ENCODE assay signal across 9 cellular contexts in genomic region chr9:127223810-127224177, GRCh38. TPM values are rescaled to one million over a fixed set of nuclear protein-coding genes. Genes with fewer than 3 reads are reported as not detected.
DNase-seq lines count a peak whose midpoint lies in the region; ATAC-seq and TF ChIP-seq lines count a peak whose summit lies in the region.
"Had no signal": no experiment of that assay in that cellular context is flagged by ENCODE, and none has a peak within 500 bp of the region (broad histone marks: within the 10 kb centered on the region; RNA-seq: fewer than 3 reads in every experiment).

No MANE protein-coding gene starts in this region.

- H3K36me3 Mint-ChIP-seq in T-cell: no peaks in the 10 kb centered on the region

- no peak for TF ChIP-seq POLR2A in sigmoid colon (IDR thresholded peaks at IDR 0.05)

- H3K27me3 ChIP-seq in heart right ventricle (peaks cover 0 to 8% (median 0%) of the 10 kb centered on the region in 7 donors), sigmoid colon (no peaks in the 10 kb centered on the region)

- 17 to 25% methylated on average over 8 of the region's 8 CpGs for WGBS in heart right ventricle, 2 donors
- 27 to 38% methylated on average over 8 of the region's 8 CpGs for WGBS in sigmoid colon, 2 donors

- POLR2A ChIA-PET in T-cell (lab: Charles Lee): no interaction called here

- peaks cover 0 to 4% of the 10 kb centered on the region in 2 donors for H3K27me3 Mint-ChIP-seq in T-cell

- H3K4me3 ChIP-seq in heart right ventricle: peak overlapping the region in 8 of 10 donors; percentile 44 to 89 (median 66)
- peak overlapping the region; percentile 36 to 84 (median 68) for H3K4me3 ChIP-seq in sigmoid colon

- ATAC-seq in T-cell (replicated peaks in 1 of 4): no peak
- ATAC-seq in heart right ventricle: peak in 4 of 8 donors; percentile 0 to 24 (median 0)
- ATAC-seq in GM18511 (IDR thresholded peaks at IDR 0.05; ENCODE audit: unreplicated experiment): no peak

- no peak for TF ChIP-seq EP300 in sigmoid colon (IDR thresholded peaks at IDR 0.05)

- H3K4me1 Mint-ChIP-seq in T-cell: peaks cover 38 to 49% (median 42%) of the 10 kb centered on the region in 3 donors

- peak; percentile 12 for TF ChIP-seq CTCF in GM13977 (IDR thresholded peaks at IDR 0.05; ENCODE audit: extremely low read depth, insufficient read depth, missing control alignments)
- no peak for TF ChIP-seq CTCF in heart right ventricle (IDR thresholded peaks at IDR 0.05)
- TF ChIP-seq CTCF in sigmoid colon (IDR thresholded peaks at IDR 0.05): no peak

- intact Hi-C loops in heart right ventricle (cut with DNase I) (loop anchor here in 6 of 10 donors (2.0 to 10.0 kb wide), 8 partner anchors 21 to 201 kb away; partner anchors contain the start of genes SLC2A8 (in 2 of the 6) and ZNF79 (in 2 of the 6)), sigmoid colon (cut with DNase I) (loop anchor here (2.0 kb wide), 1 partner anchor 173 kb away; the partner anchor contains the start of gene SLC2A8)

- peak overlapping the region; percentile 75 to 90 (median 84) for H3K4me3 Mint-ChIP-seq in T-cell

- DNase-seq in GM13977 (ENCODE audit: low spot score) (no peak), T-cell (peak in 1 of 34 experiments; percentile 7), heart right ventricle (no peak), sigmoid colon (no peak), NCI-H510A treated with DMSO at 0.1 percent for 48 hours (lab: John Stamatoyannopoulos, UW) (no peak), midbrain (lab: John Stamatoyannopoulos, UW) (no peak), kidney tubule cell (ENCODE audit: low spot score) (no peak)
- DNase-seq: NK-92 treated with Interleukin-12 subunit alpha and Interleukin-12 subunit beta, amount 100 ng/mL, for 24 hours had no signal

- CTCF ChIA-PET in T-cell (lab: Charles Lee): interaction anchor here in 1 of 2 donors (0.6 to 1.8 kb wide), 6 partner anchors 9 to 310 kb away, joined by 3 to 9 read pairs (median 4); partner anchors contain the start of gene RPL12

- H3K36me3 ChIP-seq in heart right ventricle (peaks cover 0 to 4% (median 0%) of the 10 kb centered on the region in 9 donors), sigmoid colon (no peaks in the 10 kb centered on the region)

- H3K4me1 ChIP-seq in heart right ventricle: peaks cover 0 to 26% (median 19%) of the 10 kb centered on the region in 9 donors
- H3K4me1 ChIP-seq in sigmoid colon: peaks cover 0 to 23% (median 20%) of the 10 kb centered on the region in 4 donors

- H3K9me3 ChIP-seq in heart right ventricle: no peaks in the 10 kb centered on the region
- H3K9me3 ChIP-seq in sigmoid colon: no peaks in the 10 kb centered on the region

- peak overlapping the region in 1 of 2 donors; percentile 28 for H3K27ac Mint-ChIP-seq in T-cell

- H3K27ac ChIP-seq in heart right ventricle: peak overlapping the region in 7 of 10 donors; percentile 72 to 87 (median 80)
- H3K27ac ChIP-seq in sigmoid colon: peak overlapping the region; percentile 80 to 85 (median 82)

- no peaks in the 10 kb centered on the region for H3K9me3 Mint-ChIP-seq in T-cell

- in situ Hi-C loops in GM13977 (cut with MboI; ENCODE audit: low pct_unique_long_range_greater_than_20kb, low sequenced_read_pairs, unreplicated experiment): no loop called here

RNA-seq across cellular contexts. Expression of gene GARNL3, which starts 40.8 kb away (rescaled TPM):
- total RNA-seq in T-cell (1 to 10 TPM; 3.3 to 5.7 (median 3.6) TPM), heart right ventricle (10 to 100 TPM in 9 of 10 donors, 1 to 10 TPM in 1; 9.9 to 53.1 (median 31.6) TPM), sigmoid colon (10 to 100 TPM; 10.2 to 28.0 (median 17.6) TPM)
- polyA plus RNA-seq in heart right ventricle (10 to 100 TPM in 1 of 2 donors, 1 to 10 TPM in 1; 3.3 to 17.7 TPM), sigmoid colon (1 to 10 TPM in 2 of 3 donors, under 1 TPM in 1; 0.92 to 4.8 (median 3.0) TPM)
